Comparison of ENCODE assay signal across 2 cellular contexts in genomic region chr22:20302438-20303228, GRCh38.
TF ChIP-seq lines count a peak whose summit lies in the region.

No MANE protein-coding gene starts in this region.

TF ChIP-seq in K562, 482 proteins besides CTCF, POLR2A, EP300 and RAD21 (continues in another document):
- TF ChIP-seq ZBTB9 (CRISPR knock-in tag; IDR thresholded peaks at IDR 0.05) (peak; percentile 26; the same call in 1 of the 2 replicates), NFRKB (IDR thresholded peaks at IDR 0.05; ENCODE audit: low read depth) (no peak), ZNF512 (tag; IDR thresholded peaks at IDR 0.05) (no peak), SMARCA5 (IDR thresholded peaks at IDR 0.05) (no peak), ZNF589 (CRISPR knock-in tag; IDR thresholded peaks at IDR 0.05; ENCODE audit: low read depth) (no peak), JUN (IDR thresholded peaks at IDR 0.05; ENCODE audit: borderline replicate concordance, low read depth, low read length) (no peak), JUN (CRISPR knock-in tag; IDR thresholded peaks at IDR 0.05; ENCODE audit: borderline replicate concordance) (no peak), FOXO4 (CRISPR knock-in tag; IDR thresholded peaks at IDR 0.05) (peak; percentile 16; the same call in 1 of the 2 replicates), HOMEZ (CRISPR knock-in tag; IDR thresholded peaks at IDR 0.05) (no peak), NBN (IDR thresholded peaks at IDR 0.05; ENCODE audit: low read depth) (no peak), ZNF23 (CRISPR knock-in tag; IDR thresholded peaks at IDR 0.05) (no peak), MYC (IDR thresholded peaks at IDR 0.05; ENCODE audit: low read depth, low read length) (no peak), MYC (CRISPR knock-in tag; IDR thresholded peaks at IDR 0.05; ENCODE audit: borderline replicate concordance, low read depth) (no peak), EWSR1 (IDR thresholded peaks at IDR 0.05; ENCODE audit: borderline replicate concordance, low read depth, partially characterized antibody) (no peak), TSHZ1 (CRISPR knock-in tag; IDR thresholded peaks at IDR 0.05) (0 out of 2 replicates have a peak, but pooled peaks have one; percentile 7), USF1 (CRISPR knock-in tag; IDR thresholded peaks at IDR 0.05) (peak; percentile 45; the same call in 1 of the 2 replicates), ZNF311 (CRISPR knock-in tag; IDR thresholded peaks at IDR 0.05) (0 out of 2 replicates have a peak, but pooled peaks have one; percentile 29)

TF ChIP-seq in SK-N-SH, 30 proteins besides CTCF, POLR2A, EP300 and RAD21:
- no peak for TF ChIP-seq FOXJ3 (CRISPR knock-in tag; IDR thresholded peaks at IDR 0.05)
- TF ChIP-seq USF2 (IDR thresholded peaks at IDR 0.05; ENCODE audit: borderline replicate concordance, low read depth, low read length), result no peak
- TF ChIP-seq ZBTB33 (IDR thresholded peaks at IDR 0.05; ENCODE audit: borderline replicate concordance, low read depth), result no peak
- TF ChIP-seq MEF2A (IDR thresholded peaks at IDR 0.05; ENCODE audit: borderline replicate concordance, low read depth), result no peak
- no peak for TF ChIP-seq JUND (IDR thresholded peaks at IDR 0.05)
- no peak for TF ChIP-seq RFX5 (IDR thresholded peaks at IDR 0.05; ENCODE audit: low read length)
- TF ChIP-seq NRF1 (IDR thresholded peaks at IDR 0.05; ENCODE audit: low read depth, low read length), result no peak
- no peak for TF ChIP-seq EZH2phosphoT487 (IDR thresholded peaks at IDR 0.05; ENCODE audit: borderline replicate concordance, low read depth)
- TF ChIP-seq USF1 (IDR thresholded peaks at IDR 0.05; ENCODE audit: borderline replicate concordance, low read depth), result no peak
- TF ChIP-seq CHD2 (IDR thresholded peaks at IDR 0.05; ENCODE audit: low read length, partially characterized antibody), result no peak
- no peak for TF ChIP-seq RXRA (IDR thresholded peaks at IDR 0.05; ENCODE audit: borderline replicate concordance, low read depth)
- TF ChIP-seq REST (IDR thresholded peaks at IDR 0.05; ENCODE audit: low read depth, low read length), result no peak
- TF ChIP-seq TCF12 (IDR thresholded peaks at IDR 0.05), result no peak
- TF ChIP-seq MAX (IDR thresholded peaks at IDR 0.05; ENCODE audit: low read depth), result no peak
- TF ChIP-seq PBX3 (IDR thresholded peaks at IDR 0.05), result no peak
- no peak for TF ChIP-seq ELF1 (IDR thresholded peaks at IDR 0.05)
- no peak for TF ChIP-seq SMC3 (IDR thresholded peaks at IDR 0.05; ENCODE audit: low read depth, low read length)
- TF ChIP-seq FOSL2 (IDR thresholded peaks at IDR 0.05; ENCODE audit: borderline replicate concordance, low read depth), result no peak
- TF ChIP-seq RCOR1 (IDR thresholded peaks at IDR 0.05; ENCODE audit: low read length), result no peak
- no peak for TF ChIP-seq GABPA (IDR thresholded peaks at IDR 0.05; ENCODE audit: low read depth)
